In the genomic region with DNA sequence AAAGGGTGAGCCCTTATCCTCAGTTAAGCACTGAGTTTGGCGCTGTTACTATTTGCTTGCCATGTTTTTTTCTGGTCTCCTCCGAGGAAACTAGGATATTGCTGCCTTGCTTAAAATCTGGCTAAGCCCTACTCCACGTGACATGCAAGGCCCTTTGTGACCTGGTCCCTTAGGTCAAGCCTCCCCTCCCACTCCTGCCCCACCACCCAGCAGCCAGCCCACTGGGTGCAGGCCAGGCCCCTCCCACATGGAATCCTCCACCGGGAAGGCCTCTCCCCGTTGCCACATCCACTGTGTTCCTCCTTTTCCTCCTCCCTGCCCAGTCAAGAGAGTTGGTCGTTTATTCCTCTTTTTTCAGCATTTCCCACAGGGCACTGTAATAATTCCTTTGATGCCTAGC, we compare ENCODE assay signal across 2 cellular contexts.
A peak's percentile ranks its signal among the peaks of the same experiment; 100 is the strongest.
TF ChIP-seq lines count a peak whose summit lies in the region.

No MANE protein-coding gene starts in this region.

TF ChIP-seq in liver, 16 proteins besides CTCF, POLR2A, EP300 and RAD21:
- TF ChIP-seq SP1 (IDR thresholded peaks at IDR 0.05) (peak; percentile 64), RXRA (IDR thresholded peaks at IDR 0.05) (peak; percentile 88 to 89), NR2F2 (IDR thresholded peaks at IDR 0.05) (peak; percentile 62), GABPA (IDR thresholded peaks at IDR 0.05 in 1 of 2, conservative IDR thresholded peaks at IDR 0.05 in 1 of 2) (no peak), HNF4A (conservative IDR thresholded peaks at IDR 0.05) (peak; percentile 50 to 71)
TF ChIP-seq in liver: peak in this region for 4.

TF ChIP-seq in HepG2, 621 proteins besides CTCF, POLR2A, EP300 and RAD21:
- TF ChIP-seq, protein P1, sequence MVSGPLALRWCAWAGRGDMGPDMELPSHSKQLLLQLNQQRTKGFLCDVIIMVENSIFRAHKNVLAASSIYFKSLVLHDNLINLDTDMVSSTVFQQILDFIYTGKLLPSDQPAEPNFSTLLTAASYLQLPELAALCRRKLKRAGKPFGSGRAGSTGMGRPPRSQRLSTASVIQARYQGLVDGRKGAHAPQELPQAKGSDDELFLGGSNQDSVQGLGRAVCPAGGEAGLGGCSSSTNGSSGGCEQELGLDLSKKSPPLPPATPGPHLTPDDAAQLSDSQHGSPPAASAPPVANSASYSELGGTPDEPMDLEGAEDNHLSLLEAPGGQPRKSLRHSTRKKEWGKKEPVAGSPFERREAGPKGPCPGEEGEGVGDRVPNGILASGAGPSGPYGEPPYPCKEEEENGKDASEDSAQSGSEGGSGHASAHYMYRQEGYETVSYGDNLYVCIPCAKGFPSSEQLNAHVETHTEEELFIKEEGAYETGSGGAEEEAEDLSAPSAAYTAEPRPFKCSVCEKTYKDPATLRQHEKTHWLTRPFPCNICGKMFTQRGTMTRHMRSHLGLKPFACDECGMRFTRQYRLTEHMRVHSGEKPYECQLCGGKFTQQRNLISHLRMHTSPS (CRISPR knock-in tag; IDR thresholded peaks at IDR 0.05; ENCODE audit: low read depth): no peak
- TF ChIP-seq, protein P2, sequence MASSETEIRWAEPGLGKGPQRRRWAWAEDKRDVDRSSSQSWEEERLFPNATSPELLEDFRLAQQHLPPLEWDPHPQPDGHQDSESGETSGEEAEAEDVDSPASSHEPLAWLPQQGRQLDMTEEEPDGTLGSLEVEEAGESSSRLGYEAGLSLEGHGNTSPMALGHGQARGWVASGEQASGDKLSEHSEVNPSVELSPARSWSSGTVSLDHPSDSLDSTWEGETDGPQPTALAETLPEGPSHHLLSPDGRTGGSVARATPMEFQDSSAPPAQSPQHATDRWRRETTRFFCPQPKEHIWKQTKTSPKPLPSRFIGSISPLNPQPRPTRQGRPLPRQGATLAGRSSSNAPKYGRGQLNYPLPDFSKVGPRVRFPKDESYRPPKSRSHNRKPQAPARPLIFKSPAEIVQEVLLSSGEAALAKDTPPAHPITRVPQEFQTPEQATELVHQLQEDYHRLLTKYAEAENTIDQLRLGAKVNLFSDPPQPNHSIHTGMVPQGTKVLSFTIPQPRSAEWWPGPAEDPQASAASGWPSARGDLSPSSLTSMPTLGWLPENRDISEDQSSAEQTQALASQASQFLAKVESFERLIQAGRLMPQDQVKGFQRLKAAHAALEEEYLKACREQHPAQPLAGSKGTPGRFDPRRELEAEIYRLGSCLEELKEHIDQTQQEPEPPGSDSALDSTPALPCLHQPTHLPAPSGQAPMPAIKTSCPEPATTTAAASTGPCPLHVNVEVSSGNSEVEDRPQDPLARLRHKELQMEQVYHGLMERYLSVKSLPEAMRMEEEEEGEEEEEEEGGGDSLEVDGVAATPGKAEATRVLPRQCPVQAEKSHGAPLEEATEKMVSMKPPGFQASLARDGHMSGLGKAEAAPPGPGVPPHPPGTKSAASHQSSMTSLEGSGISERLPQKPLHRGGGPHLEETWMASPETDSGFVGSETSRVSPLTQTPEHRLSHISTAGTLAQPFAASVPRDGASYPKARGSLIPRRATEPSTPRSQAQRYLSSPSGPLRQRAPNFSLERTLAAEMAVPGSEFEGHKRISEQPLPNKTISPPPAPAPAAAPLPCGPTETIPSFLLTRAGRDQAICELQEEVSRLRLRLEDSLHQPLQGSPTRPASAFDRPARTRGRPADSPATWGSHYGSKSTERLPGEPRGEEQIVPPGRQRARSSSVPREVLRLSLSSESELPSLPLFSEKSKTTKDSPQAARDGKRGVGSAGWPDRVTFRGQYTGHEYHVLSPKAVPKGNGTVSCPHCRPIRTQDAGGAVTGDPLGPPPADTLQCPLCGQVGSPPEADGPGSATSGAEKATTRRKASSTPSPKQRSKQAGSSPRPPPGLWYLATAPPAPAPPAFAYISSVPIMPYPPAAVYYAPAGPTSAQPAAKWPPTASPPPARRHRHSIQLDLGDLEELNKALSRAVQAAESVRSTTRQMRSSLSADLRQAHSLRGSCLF (CRISPR knock-in tag; IDR thresholded peaks at IDR 0.05; ENCODE audit: borderline replicate concordance): no peak
- TF ChIP-seq SATB2 (CRISPR knock-in tag; IDR thresholded peaks at IDR 0.05): no peak
TF ChIP-seq in HepG2: peak in this region for 0.
